ENCODE assay signal across 8 cellular contexts in genomic region chr5:149357370-149358293, GRCh38. TPM values are rescaled to one million over a fixed set of nuclear protein-coding genes. Genes with fewer than 3 reads are reported as not detected.
DNase-seq lines count a peak whose midpoint lies in the region; ATAC-seq and TF ChIP-seq lines count a peak whose summit lies in the region.

A gene with protein sequence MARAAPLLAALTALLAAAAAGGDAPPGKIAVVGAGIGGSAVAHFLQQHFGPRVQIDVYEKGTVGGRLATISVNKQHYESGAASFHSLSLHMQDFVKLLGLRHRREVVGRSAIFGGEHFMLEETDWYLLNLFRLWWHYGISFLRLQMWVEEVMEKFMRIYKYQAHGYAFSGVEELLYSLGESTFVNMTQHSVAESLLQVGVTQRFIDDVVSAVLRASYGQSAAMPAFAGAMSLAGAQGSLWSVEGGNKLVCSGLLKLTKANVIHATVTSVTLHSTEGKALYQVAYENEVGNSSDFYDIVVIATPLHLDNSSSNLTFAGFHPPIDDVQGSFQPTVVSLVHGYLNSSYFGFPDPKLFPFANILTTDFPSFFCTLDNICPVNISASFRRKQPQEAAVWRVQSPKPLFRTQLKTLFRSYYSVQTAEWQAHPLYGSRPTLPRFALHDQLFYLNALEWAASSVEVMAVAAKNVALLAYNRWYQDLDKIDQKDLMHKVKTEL (plus strand): TSS chr5:149358046. CDS start chr5:149358069, 23 bp downstream.

- no peaks in the 10 kb centered on the region for H3K9me3 Mint-ChIP-seq in IgD-negative memory B cell

- peaks cover 7% of the 10 kb centered on the region for H3K36me3 Mint-ChIP-seq in IgD-negative memory B cell

- DNase-seq in DMS153 (lab: John Stamatoyannopoulos, UW), result peak; percentile 86
- DNase-seq in OCI-M1 (lab: John Stamatoyannopoulos, UW), result peak; percentile 95
- peak; percentile 96 for DNase-seq in activated T-cell treated with anti-CD3 and anti-CD28 coated beads for 24 hours (ENCODE audit: low read depth)
- no peak for DNase-seq in epithelial cell of proximal tubule (ENCODE audit: low read depth)
- DNase-seq in mucosa of descending colon, result peak; percentile 95 to 98 (median 96)
- DNase-seq in stimulated activated CD8-positive, alpha-beta memory T cell treated with anti-CD3 and anti-CD28 coated beads, Interleukin-4, amount 100 ng/mL, for 1 hour (ENCODE audit: low read depth in 2 of 2, low spot score in 1 of 2), result peak; percentile 67 to 95

- no peaks in the 10 kb centered on the region for H3K9me3 ChIP-seq in mucosa of descending colon

- H3K27ac Mint-ChIP-seq in IgD-negative memory B cell, result peak within 1 kb of the TSS; percentile 88 to 93 (median 91)

- intact Hi-C loops in mucosa of descending colon (cut with DNase I, micrococcal nuclease), result no loop called here

- peaks cover 11 to 18% (median 18%) of the 10 kb centered on the region in 3 donors for H3K4me1 Mint-ChIP-seq in IgD-negative memory B cell

- no peaks in the 10 kb centered on the region for H3K36me3 ChIP-seq in mucosa of descending colon (ENCODE audit: low read depth)

- no peaks in the 10 kb centered on the region for H3K27me3 Mint-ChIP-seq in IgD-negative memory B cell

- TF ChIP-seq CTCF in epithelial cell of proximal tubule (conservative IDR thresholded peaks at IDR 0.05; ENCODE audit: low read depth, low read length) (no peak), mucosa of descending colon (IDR thresholded peaks at IDR 0.05) (no peak)

- H3K4me3 ChIP-seq in epithelial cell of proximal tubule (ENCODE audit: low read depth, low read length) (peak within 1 kb of the TSS; percentile 90), mucosa of descending colon (peak within 1 kb of the TSS; percentile 37)

- ATAC-seq in GM21576 (IDR thresholded peaks at IDR 0.05; ENCODE audit: unreplicated experiment) (peak; percentile 99), mucosa of descending colon (peak; percentile 99)

- peaks cover 11% of the 10 kb centered on the region for H3K4me1 ChIP-seq in mucosa of descending colon (ENCODE audit: low read depth)

- peak within 1 kb of the TSS; percentile 90 to 97 (median 94) for H3K4me3 Mint-ChIP-seq in IgD-negative memory B cell

RNA-seq across cellular contexts. Expression of the gene that starts here (rescaled TPM):
- polyA plus RNA-seq in IgD-negative memory B cell, result 7.7 TPM
- total RNA-seq in epithelial cell of proximal tubule (6.1 and 7.1 TPM in 2 replicates), mucosa of descending colon (1 to 10 TPM; 3.1 to 5.9 (median 4.2) TPM)
